ENCODE assay signal across 27 cellular contexts in the genomic region with DNA sequence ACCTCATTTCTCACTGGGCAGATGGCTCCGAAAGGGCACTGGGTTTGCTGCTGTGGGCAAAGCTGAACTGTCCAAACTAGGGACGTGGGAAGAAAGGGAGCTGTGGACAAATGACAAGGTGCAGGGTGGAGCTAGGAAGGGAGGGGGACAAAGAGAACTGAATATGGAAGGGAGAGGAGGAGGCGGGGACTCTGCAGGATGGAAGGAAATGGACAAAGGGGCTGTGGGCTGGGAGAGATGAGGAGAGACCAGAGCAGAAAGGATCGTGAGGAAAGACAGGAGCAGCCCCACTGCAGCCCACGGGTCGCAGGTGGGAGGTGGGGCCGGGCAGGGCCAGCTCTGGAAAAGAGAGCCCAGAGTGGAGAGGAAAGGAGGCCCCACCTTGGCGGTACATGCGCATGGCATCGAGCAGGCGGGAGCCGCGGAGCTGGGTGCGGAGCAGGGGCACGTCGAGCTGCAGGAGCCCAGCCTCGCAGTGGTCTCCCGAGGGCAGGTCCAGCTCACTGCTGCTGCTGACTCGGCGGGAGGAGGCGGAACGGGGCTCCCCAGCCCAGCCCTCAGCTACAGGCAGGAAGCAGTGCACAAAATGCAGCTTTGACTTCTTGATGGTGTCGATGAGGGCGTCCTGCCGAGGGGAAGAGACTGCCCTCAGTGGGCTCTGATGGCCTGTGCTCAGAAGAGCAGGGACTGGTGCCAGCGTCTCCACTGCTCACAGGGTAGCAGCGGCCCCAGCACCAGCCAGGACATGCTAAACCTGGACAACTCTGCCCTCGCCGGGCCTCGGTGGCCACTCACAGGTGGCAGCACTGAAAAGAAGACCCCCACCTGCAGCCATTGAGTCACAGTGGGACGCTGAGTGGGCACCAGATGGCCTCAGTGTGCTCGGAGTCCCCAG.
DNase-seq lines count a peak whose midpoint lies in the region; ATAC-seq, FAIRE-seq and TF ChIP-seq lines count a peak whose summit lies in the region.
"Had no signal": no experiment of that assay in that cellular context is flagged by ENCODE, and none has a peak within 500 bp of the region (broad histone marks: within the 10 kb centered on the region; RNA-seq: fewer than 3 reads in every experiment).

No MANE protein-coding gene starts in this region.

- no peak overlapping the region for H3K4me3 Mint-ChIP-seq in osteocyte (ENCODE audit: unreplicated experiment)
- H3K4me3 Mint-ChIP-seq: CD8-positive, alpha-beta T cell; memory B cell; T-helper 1 cell treated with Interleukin-12 subunit alpha and Interleukin-12 subunit beta and Interleukin-4 antibody, amounts not matched to agents 30 μg/mL and 1 μg/mL, for 36 hours had no signal

- no peak overlapping the region for H3K27ac Mint-ChIP-seq in osteocyte (ENCODE audit: unreplicated experiment)
- H3K27ac Mint-ChIP-seq: CD8-positive, alpha-beta T cell; memory B cell; T-helper 1 cell treated with Interleukin-12 subunit alpha and Interleukin-12 subunit beta and Interleukin-4 antibody, amounts not matched to agents 30 μg/mL and 1 μg/mL, for 36 hours had no signal

- H3K27me3 Mint-ChIP-seq in osteocyte (ENCODE audit: unreplicated experiment) = no peaks in the 10 kb centered on the region
- H3K27me3 Mint-ChIP-seq: memory B cell had no signal

- no peaks in the 10 kb centered on the region for H4K20me1 ChIP-seq in mammary epithelial cell (ENCODE audit: insufficient read depth, low read length)

- H3K4me2 ChIP-seq in mammary epithelial cell (ENCODE audit: insufficient read depth, low read depth, low read length) = no peak overlapping the region
- H3K4me2 ChIP-seq: SK-N-SH had no signal

- H3K9ac ChIP-seq in kidney (ENCODE audit: low read length in 2 of 2) (no peak overlapping the region), skeletal muscle tissue (ENCODE audit: low read depth in 1 of 3, low read length in 3 of 3) (peak overlapping the region in 1 of 3 donors; percentile 69), mammary epithelial cell (ENCODE audit: insufficient read depth, low read length) (no peak overlapping the region)
- H3K9ac ChIP-seq: GM23248, SK-N-SH had no signal

- no peak for FAIRE-seq in kidney (lab: Jason Lieb, UNC)
- FAIRE-seq: A204.1, small intestine had no signal

- no peak for TF ChIP-seq CTCF in heart right ventricle (IDR thresholded peaks at IDR 0.05)
- no peak for TF ChIP-seq CTCF in heart left ventricle (IDR thresholded peaks at IDR 0.05)
- TF ChIP-seq CTCF in VCaP (conservative IDR thresholded peaks at IDR 0.05) = no peak
- TF ChIP-seq CTCF in kidney (IDR thresholded peaks at IDR 0.05; ENCODE audit: borderline replicate concordance, extremely low read depth, insufficient read depth) = no peak
- no peak for TF ChIP-seq CTCF in mammary epithelial cell (conservative IDR thresholded peaks at IDR 0.05 in 1 of 2, IDR thresholded peaks at IDR 0.05 in 1 of 2; ENCODE audit: extremely low read depth in 1 of 2, insufficient read depth in 1 of 2, low read depth in 1 of 2, low read length in 2 of 2)
- TF ChIP-seq CTCF in osteocyte (IDR thresholded peaks at IDR 0.05) = no peak

- dilution Hi-C loops in mammary epithelial cell (cut with HindIII; ENCODE audit: low sequenced_read_pairs) = no loop called here

- peaks cover 0 to 100% (median 68%) of the 10 kb centered on the region in 9 donors for H3K36me3 ChIP-seq in heart right ventricle
- H3K36me3 ChIP-seq in heart left ventricle = peaks cover 0 to 94% (median 90%) of the 10 kb centered on the region in 9 donors
- peaks cover 5 to 29% of the 10 kb centered on the region in 2 donors for H3K36me3 ChIP-seq in kidney (ENCODE audit: control insufficient read depth in 1 of 2, insufficient read depth in 2 of 2, low read length in 2 of 2)
- H3K36me3 ChIP-seq in skeletal muscle tissue (ENCODE audit: control insufficient read depth in 3 of 3, insufficient read depth in 3 of 3, low read length in 3 of 3) = peaks cover 67 to 75% (median 71%) of the 10 kb centered on the region in 3 donors
- H3K36me3 ChIP-seq in mammary epithelial cell (ENCODE audit: insufficient read depth, low read length) = peaks cover 14% of the 10 kb centered on the region
- H3K36me3 ChIP-seq: brain microvascular endothelial cell had no signal

- BruUV-seq in mammary epithelial cell (replicated peaks; lab: Mats Ljungman, UMichigan) = no TSS peak

- intact Hi-C loops in heart right ventricle (cut with DNase I) = loop anchor here in 4 of 10 donors (2.0 to 10.0 kb wide), 3 partner anchors 139 to 385 kb away; a partner anchor contains a TSS
- intact Hi-C loops in heart left ventricle (cut with DNase I) = loop anchor here in 3 of 10 donors (2.0 to 10.0 kb wide), 4 partner anchors 32 to 385 kb away; a partner anchor contains a TSS
- intact Hi-C loops in kidney (cut with DNase I) = loop anchor here (5.0 kb wide), 1 partner anchor 142 kb away; no protein-coding TSS in a partner anchor
- intact Hi-C loops in mammary epithelial cell (cut with micrococcal nuclease) = no loop called here

- DNase-seq in heart right ventricle = no peak
- DNase-seq in heart left ventricle = no peak
- peak; percentile 74 for DNase-seq in kidney
- DNase-seq in mammary epithelial cell = no peak
- no peak for DNase-seq in osteocyte (ENCODE audit: extremely low spot score, unreplicated experiment)
- DNase-seq in activated CD8-positive, alpha-beta memory T cell treated with anti-CD3 and anti-CD28 coated beads for 24 hours = no peak
- DNase-seq: activated CD4-positive, alpha-beta T cell treated with anti-CD3 and anti-CD28 coated beads for 4 hours; activated gamma-delta T cell treated with Interleukin-2 at 50 U/mL for 16 hours; adrenal gland; AML-193; brain microvascular endothelial cell; CD8-positive, alpha-beta T cell; DMS 273 treated with DMSO at 0.1 percent for 48 hours; GM23248; MM.1S; NCI-H1417 treated with DMSO at 0.1 percent for 48 hours; NCI-H446 treated with DMSO at 0.1 percent for 48 hours; nucleus accumbens; OCI-M1; SK-N-SH; small intestine; tibial artery had no signal

- H3K27ac ChIP-seq in heart right ventricle (peak overlapping the region in 6 of 10 donors; percentile 9 to 89 (median 79)), heart left ventricle (peak overlapping the region in 5 of 12 donors; percentile 66 to 97 (median 81)), VCaP (peak overlapping the region; percentile 43; the same call in 1 of the 2 replicates), kidney (ENCODE audit: low read depth in 2 of 2, low read length in 2 of 2) (peak overlapping the region in 1 of 2 donors; percentile 91), skeletal muscle tissue (ENCODE audit: low read depth, low read length) (peak overlapping the region; percentile 82), mammary epithelial cell (ENCODE audit: insufficient read depth, low read depth, low read length) (no peak overlapping the region)
- H3K27ac ChIP-seq: brain microvascular endothelial cell, GM23248, tibial artery had no signal

- H3K9me3 ChIP-seq in heart right ventricle (no peaks in the 10 kb centered on the region), heart left ventricle (no peaks in the 10 kb centered on the region), kidney (ENCODE audit: control insufficient read depth in 1 of 2, low read length in 2 of 2) (no peaks in the 10 kb centered on the region), skeletal muscle tissue (ENCODE audit: control insufficient read depth in 3 of 3, low read length in 3 of 3) (no peaks in the 10 kb centered on the region), mammary epithelial cell (replicated peaks; ENCODE audit: insufficient read depth, low read length) (no peaks in the 10 kb centered on the region)
- H3K9me3 ChIP-seq: adrenal gland, SK-N-SH, tibial artery had no signal

- WGBS in heart right ventricle, 2 donors = 86% methylated on average over 32 of the region's 32 CpGs
- 83 to 85% (median 85%) methylated on average over 27 to 32 of the region's 32 CpGs for WGBS in heart left ventricle, 4 donors
- WGBS in mammary epithelial cell (ENCODE audit: low coverage, missing lambda C conversion rate) = 93% methylated on average over 17 of the region's 32 CpGs

- no peaks in the 10 kb centered on the region for H3K9me3 Mint-ChIP-seq in osteocyte (ENCODE audit: unreplicated experiment)
- H3K9me3 Mint-ChIP-seq: CD8-positive, alpha-beta T cell; memory B cell; T-helper 1 cell treated with Interleukin-12 subunit alpha and Interleukin-12 subunit beta and Interleukin-4 antibody, amounts not matched to agents 30 μg/mL and 1 μg/mL, for 36 hours had no signal

- peaks cover 24% of the 10 kb centered on the region for H3K36me3 Mint-ChIP-seq in osteocyte (ENCODE audit: unreplicated experiment)

- no peaks in the 10 kb centered on the region for H3K79me2 ChIP-seq in mammary epithelial cell (ENCODE audit: insufficient read depth, low read length)

- CTCF ChIA-PET in mammary epithelial cell (lab: Charles Lee; ENCODE audit: low non-redundant PET) = interaction anchor here (1.1 kb wide), 1 partner anchor 146 kb away, joined by 5 read pairs; no protein-coding TSS in a partner anchor

- H3K4me1 ChIP-seq in heart right ventricle = peaks cover 26 to 53% (median 34%) of the 10 kb centered on the region in 9 donors
- peaks cover 15 to 51% (median 36%) of the 10 kb centered on the region in 12 donors for H3K4me1 ChIP-seq in heart left ventricle
- H3K4me1 ChIP-seq in kidney (ENCODE audit: control insufficient read depth in 1 of 2, insufficient read depth in 1 of 2, low read depth in 1 of 2, low read length in 2 of 2) = peaks cover 11 to 20% of the 10 kb centered on the region in 2 donors
- peaks cover 50 to 84% (median 81%) of the 10 kb centered on the region in 3 donors for H3K4me1 ChIP-seq in skeletal muscle tissue (ENCODE audit: control insufficient read depth in 3 of 3, insufficient read depth in 3 of 3, low read length in 3 of 3)
- H3K4me1 ChIP-seq in mammary epithelial cell (ENCODE audit: insufficient read depth, low read length) = peaks cover 10% of the 10 kb centered on the region

- ATAC-seq in heart right ventricle = peak in 1 of 8 donors; percentile 2
- no peak for ATAC-seq in heart left ventricle
- ATAC-seq: CD8-positive, alpha-beta T cell had no signal

- H2AFZ ChIP-seq in mammary epithelial cell (ENCODE audit: low read depth, low read length) = no peak overlapping the region
- H2AFZ ChIP-seq: GM23248 had no signal

- TF ChIP-seq POLR2A in heart left ventricle (IDR thresholded peaks at IDR 0.05) = no peak

- H3K27me3 ChIP-seq in heart right ventricle (no peaks in the 10 kb centered on the region), heart left ventricle (no peaks in the 10 kb centered on the region), skeletal muscle tissue (ENCODE audit: control insufficient read depth in 3 of 3, insufficient read depth in 3 of 3, low read length in 3 of 3) (no peaks in the 10 kb centered on the region), mammary epithelial cell (ENCODE audit: insufficient read depth, low read length) (no peaks in the 10 kb centered on the region)
- H3K27me3 ChIP-seq: adrenal gland, brain microvascular endothelial cell, tibial artery had no signal

- in situ Hi-C loops in mammary epithelial cell (cut with MboI; ENCODE audit: low sequenced_read_pairs in 2 of 2) = loop anchor here (5.0 to 25.0 kb wide), 2 partner anchors 142 to 372 kb away; a partner anchor contains a TSS

- H3K4me3 ChIP-seq in heart right ventricle (no peak overlapping the region), heart left ventricle (no peak overlapping the region), kidney (ENCODE audit: low read length in 2 of 2) (no peak overlapping the region), skeletal muscle tissue (ENCODE audit: low read length in 3 of 3) (no peak overlapping the region), mammary epithelial cell (replicated peaks in 1 of 3; ENCODE audit: insufficient read depth in 1 of 3, low read depth in 2 of 3, low read length in 3 of 3) (no peak overlapping the region)
- H3K4me3 ChIP-seq: adrenal gland, GM23248, tibial artery had no signal

- peaks cover 3% of the 10 kb centered on the region for H3K4me1 Mint-ChIP-seq in osteocyte (ENCODE audit: unreplicated experiment)
